ENCODE assay signal across 1 cellular context in the genomic region with DNA sequence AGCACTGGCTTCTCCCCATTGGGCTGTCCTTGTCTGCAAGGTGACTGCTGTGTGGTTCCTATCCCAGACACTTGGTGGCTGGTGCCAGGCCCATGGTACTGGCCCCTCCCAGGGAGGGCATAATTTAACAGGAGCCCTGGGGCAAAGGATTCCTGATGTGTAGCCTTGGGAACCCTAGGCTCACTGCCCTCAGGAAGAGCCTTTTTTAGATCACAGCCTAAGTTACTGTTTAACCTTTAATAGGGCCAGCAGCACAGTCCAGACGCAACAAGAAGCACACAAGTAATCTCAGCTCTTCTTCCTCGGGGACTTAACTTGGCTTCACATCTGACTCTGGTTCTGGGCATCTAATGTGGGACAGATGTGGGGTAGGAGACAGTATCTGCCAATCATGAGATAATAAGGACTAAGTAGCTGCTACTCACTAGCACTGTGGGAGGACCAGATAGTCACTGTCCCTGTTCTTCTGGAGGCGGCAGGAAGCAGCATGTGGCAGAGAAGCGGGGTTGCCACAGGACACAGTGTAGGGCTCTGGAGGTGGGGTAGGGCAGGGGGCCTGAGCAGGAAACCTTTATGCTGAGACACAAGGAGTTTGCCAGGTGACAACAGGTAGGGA.
A peak's percentile ranks its signal among the peaks of the same experiment; 100 is the strongest.
TF ChIP-seq lines count a peak whose summit lies in the region.

No MANE protein-coding gene starts in this region.

TF ChIP-seq in HepG2, 621 proteins besides CTCF, POLR2A, EP300 and RAD21 (continued from another document):
- TF ChIP-seq, protein P1, sequence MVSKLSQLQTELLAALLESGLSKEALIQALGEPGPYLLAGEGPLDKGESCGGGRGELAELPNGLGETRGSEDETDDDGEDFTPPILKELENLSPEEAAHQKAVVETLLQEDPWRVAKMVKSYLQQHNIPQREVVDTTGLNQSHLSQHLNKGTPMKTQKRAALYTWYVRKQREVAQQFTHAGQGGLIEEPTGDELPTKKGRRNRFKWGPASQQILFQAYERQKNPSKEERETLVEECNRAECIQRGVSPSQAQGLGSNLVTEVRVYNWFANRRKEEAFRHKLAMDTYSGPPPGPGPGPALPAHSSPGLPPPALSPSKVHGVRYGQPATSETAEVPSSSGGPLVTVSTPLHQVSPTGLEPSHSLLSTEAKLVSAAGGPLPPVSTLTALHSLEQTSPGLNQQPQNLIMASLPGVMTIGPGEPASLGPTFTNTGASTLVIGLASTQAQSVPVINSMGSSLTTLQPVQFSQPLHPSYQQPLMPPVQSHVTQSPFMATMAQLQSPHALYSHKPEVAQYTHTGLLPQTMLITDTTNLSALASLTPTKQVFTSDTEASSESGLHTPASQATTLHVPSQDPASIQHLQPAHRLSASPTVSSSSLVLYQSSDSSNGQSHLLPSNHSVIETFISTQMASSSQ (IDR thresholded peaks at IDR 0.05; ENCODE audit: low read depth): peak; percentile 20; the same call in 1 of the 2 replicates
- TF ChIP-seq, protein P1 (CRISPR knock-in tag; IDR thresholded peaks at IDR 0.05; ENCODE audit: borderline replicate concordance): no peak
TF ChIP-seq in HepG2: peak in this region for 1.
